Comparison of ENCODE assay signal across 14 cellular contexts in genomic region chr16:2235695-2236361, GRCh38. TPM values are rescaled to one million over a fixed set of nuclear protein-coding genes. Genes with fewer than 3 reads are reported as not detected.
DNase-seq lines count a peak whose midpoint lies in the region; ATAC-seq and TF ChIP-seq lines count a peak whose summit lies in the region.
"Had no signal": no experiment of that assay in that cellular context is flagged by ENCODE, and none has a peak within 500 bp of the region (broad histone marks: within the 10 kb centered on the region; RNA-seq: fewer than 3 reads in every experiment).

No MANE protein-coding gene starts in this region.

- H3K27ac Mint-ChIP-seq in stimulated activated effector memory CD8-positive, alpha-beta T cell treated with anti-CD3 and anti-CD28 coated beads, Interleukin-12 subunit alpha, Interleukin-12 subunit beta, amount 100 ng/mL, for 72 hours, result no peak overlapping the region
- no peak overlapping the region for H3K27ac Mint-ChIP-seq in immature natural killer cell
- H3K27ac Mint-ChIP-seq: activated naive CD4-positive, alpha-beta T cell treated with anti-CD3 and anti-CD28 coated beads for 36 hours; stimulated activated memory B cell treated with anti-CD40 and anti-IgM and Interleukin-4, amounts not matched to agents 10 μg/mL and 1 μg/mL and 100 μg/mL, for 72 hours had no signal

- peaks cover 24% of the 10 kb centered on the region for H3K36me3 Mint-ChIP-seq in stimulated activated effector memory CD8-positive, alpha-beta T cell treated with anti-CD3 and anti-CD28 coated beads, Interleukin-12 subunit alpha, Interleukin-12 subunit beta, amount 100 ng/mL, for 72 hours
- H3K36me3 Mint-ChIP-seq in immature natural killer cell, result peaks cover 0 to 4% (median 3%) of the 10 kb centered on the region in 3 donors

- DNase-seq in cardiac muscle cell (ENCODE audit: low read depth in 1 of 2, low spot score in 1 of 2) (no peak), right atrium auricular region (ENCODE audit: low spot score) (no peak), cerebellar cortex (ENCODE audit: low spot score) (peak; percentile 27), immature natural killer cell (no peak)
- DNase-seq in stimulated activated effector memory CD8-positive, alpha-beta T cell treated with anti-CD3 and anti-CD28 coated beads, Interleukin-12 subunit alpha, Interleukin-12 subunit beta, amount 100 ng/mL, for 72 hours (ENCODE audit: low spot score in 2 of 2), result no peak
- DNase-seq: activated naive CD4-positive, alpha-beta T cell treated with anti-CD3 and anti-CD28 coated beads for 36 hours; gastrocnemius medialis; KBM-7; NCI-H1436; psoas muscle; SIG-M5; stimulated activated CD4-positive, alpha-beta T cell treated with anti-CD3 and anti-CD28 coated beads, Interleukin-2, amount 100 ng/mL, for 48 hours had no signal

- TF ChIP-seq CTCF in cardiac muscle cell (IDR thresholded peaks at IDR 0.05; ENCODE audit: low read depth, low read length), result no peak
- no peak for TF ChIP-seq CTCF in right atrium auricular region (IDR thresholded peaks at IDR 0.05)

- H3K4me3 ChIP-seq in cardiac muscle cell (peak overlapping the region; percentile 28), right atrium auricular region (no peak overlapping the region)

- H3K27me3 ChIP-seq in cardiac muscle cell (peaks cover 15% of the 10 kb centered on the region), right atrium auricular region (no peaks in the 10 kb centered on the region)

- H3K4me1 ChIP-seq in cardiac muscle cell (ENCODE audit: low read depth), result peaks cover 8% of the 10 kb centered on the region
- peaks cover 0 to 25% of the 10 kb centered on the region in 2 donors for H3K4me1 ChIP-seq in right atrium auricular region

- H3K36me3 ChIP-seq in cardiac muscle cell (peaks cover 34% of the 10 kb centered on the region), right atrium auricular region (peaks cover 51% of the 10 kb centered on the region)

- peak; percentile 3 for ATAC-seq in stimulated activated effector memory CD8-positive, alpha-beta T cell treated with anti-CD3 and anti-CD28 coated beads, Interleukin-12 subunit alpha, Interleukin-12 subunit beta, amount 100 ng/mL, for 72 hours
- ATAC-seq in HG03196 (IDR thresholded peaks at IDR 0.05; ENCODE audit: unreplicated experiment), result no peak
- ATAC-seq: gastrocnemius medialis; stimulated activated memory B cell treated with anti-CD40 and anti-IgM and Interleukin-4, amounts not matched to agents 10 μg/mL and 1 μg/mL and 100 μg/mL, for 72 hours had no signal

- H3K4me3 Mint-ChIP-seq in stimulated activated effector memory CD8-positive, alpha-beta T cell treated with anti-CD3 and anti-CD28 coated beads, Interleukin-12 subunit alpha, Interleukin-12 subunit beta, amount 100 ng/mL, for 72 hours, result no peak overlapping the region
- H3K4me3 Mint-ChIP-seq in immature natural killer cell, result no peak overlapping the region
- H3K4me3 Mint-ChIP-seq: activated naive CD4-positive, alpha-beta T cell treated with anti-CD3 and anti-CD28 coated beads for 36 hours; stimulated activated memory B cell treated with anti-CD40 and anti-IgM and Interleukin-4, amounts not matched to agents 10 μg/mL and 1 μg/mL and 100 μg/mL, for 72 hours had no signal

- no peaks in the 10 kb centered on the region for H3K4me1 Mint-ChIP-seq in stimulated activated effector memory CD8-positive, alpha-beta T cell treated with anti-CD3 and anti-CD28 coated beads, Interleukin-12 subunit alpha, Interleukin-12 subunit beta, amount 100 ng/mL, for 72 hours
- H3K4me1 Mint-ChIP-seq in immature natural killer cell, result peaks cover 0 to 2% of the 10 kb centered on the region in 2 donors
- H3K4me1 Mint-ChIP-seq: stimulated activated memory B cell treated with anti-CD40 and anti-IgM and Interleukin-4, amounts not matched to agents 10 μg/mL and 1 μg/mL and 100 μg/mL, for 72 hours had no signal

- H3K9me3 ChIP-seq in cardiac muscle cell (ENCODE audit: low read depth), result no peaks in the 10 kb centered on the region
- H3K9me3 ChIP-seq in right atrium auricular region, result no peaks in the 10 kb centered on the region
- H3K9me3 ChIP-seq: gastrocnemius medialis, psoas muscle had no signal

- H3K9me3 Mint-ChIP-seq in stimulated activated effector memory CD8-positive, alpha-beta T cell treated with anti-CD3 and anti-CD28 coated beads, Interleukin-12 subunit alpha, Interleukin-12 subunit beta, amount 100 ng/mL, for 72 hours, result no peaks in the 10 kb centered on the region
- peaks cover 0 to 2% (median 0%) of the 10 kb centered on the region in 6 donors for H3K9me3 Mint-ChIP-seq in immature natural killer cell
- H3K9me3 Mint-ChIP-seq: activated naive CD4-positive, alpha-beta T cell treated with anti-CD3 and anti-CD28 coated beads for 36 hours; stimulated activated memory B cell treated with anti-CD40 and anti-IgM and Interleukin-4, amounts not matched to agents 10 μg/mL and 1 μg/mL and 100 μg/mL, for 72 hours had no signal

- H3K27ac ChIP-seq in cardiac muscle cell (no peak overlapping the region), right atrium auricular region (no peak overlapping the region)
- H3K27ac ChIP-seq: gastrocnemius medialis, psoas muscle had no signal

- H3K27me3 Mint-ChIP-seq in immature natural killer cell (ENCODE audit: low read depth in 3 of 3), result peaks cover 2 to 3% (median 2%) of the 10 kb centered on the region in 3 donors
- H3K27me3 Mint-ChIP-seq: stimulated activated memory B cell treated with anti-CD40 and anti-IgM and Interleukin-4, amounts not matched to agents 10 μg/mL and 1 μg/mL and 100 μg/mL, for 72 hours had no signal

RNA-seq across cellular contexts. Expression of gene DNASE1L2, which starts 0.4 kb away (rescaled TPM):
- total RNA-seq in cardiac muscle cell (1.1 and 1.5 TPM in 2 replicates), right atrium auricular region (under 1 TPM in 1 of 2 donors, not detected in 1; 0.83 TPM)
- polyA plus RNA-seq in cardiac muscle cell (0.68 and 1.3 TPM in 2 replicates), immature natural killer cell (not detected)

RNA-seq across cellular contexts. Expression of gene E4F1, which starts 12.4 kb away (rescaled TPM):
- total RNA-seq in cardiac muscle cell, result 48.1 and 55.4 TPM in 2 replicates
- 27.7 and 28.3 TPM in 2 replicates for polyA plus RNA-seq in cardiac muscle cell
- total RNA-seq in right atrium auricular region, result 10 to 100 TPM; 10.0 to 16.7 TPM
- 10 to 100 TPM in 2 of 3 donors, 1 to 10 TPM in 1; 8.4 to 18.6 (median 10.3) TPM for polyA plus RNA-seq in immature natural killer cell

RNA-seq across cellular contexts. Expression of gene ECI1, which starts 15.6 kb away (rescaled TPM):
- total RNA-seq in cardiac muscle cell (137 and 197 TPM in 2 replicates), right atrium auricular region (100 to 1,000 TPM in 1 of 2 donors, 10 to 100 TPM in 1; 71.8 to 108 TPM)
- polyA plus RNA-seq in cardiac muscle cell (343 and 407 TPM in 2 replicates), immature natural killer cell (10 to 100 TPM; 40.4 to 67.8 (median 42.2) TPM)

RNA-seq across cellular contexts. Expression of gene PGP, which starts 21.2 kb away (rescaled TPM):
- 43.2 and 61.8 TPM in 2 replicates for total RNA-seq in cardiac muscle cell
- polyA plus RNA-seq in cardiac muscle cell, result 41.9 and 57.9 TPM in 2 replicates
- 10 to 100 TPM; 15.5 to 17.7 TPM for total RNA-seq in right atrium auricular region
- polyA plus RNA-seq in immature natural killer cell, result 10 to 100 TPM; 10.4 to 18.4 (median 17.7) TPM

RNA-seq across cellular contexts. Expression of gene BRICD5, which starts 25.2 kb away (rescaled TPM):
- total RNA-seq in cardiac muscle cell (24.4 and 24.6 TPM in 2 replicates), right atrium auricular region (1 to 10 TPM; 1.2 to 1.6 TPM)
- polyA plus RNA-seq in cardiac muscle cell (16.0 and 21.8 TPM in 2 replicates), immature natural killer cell (under 1 TPM in 2 of 3 donors, not detected in 1; 0.10 to 0.36 TPM)
